1 cellular context compared by ENCODE assay signal in the genomic region with DNA sequence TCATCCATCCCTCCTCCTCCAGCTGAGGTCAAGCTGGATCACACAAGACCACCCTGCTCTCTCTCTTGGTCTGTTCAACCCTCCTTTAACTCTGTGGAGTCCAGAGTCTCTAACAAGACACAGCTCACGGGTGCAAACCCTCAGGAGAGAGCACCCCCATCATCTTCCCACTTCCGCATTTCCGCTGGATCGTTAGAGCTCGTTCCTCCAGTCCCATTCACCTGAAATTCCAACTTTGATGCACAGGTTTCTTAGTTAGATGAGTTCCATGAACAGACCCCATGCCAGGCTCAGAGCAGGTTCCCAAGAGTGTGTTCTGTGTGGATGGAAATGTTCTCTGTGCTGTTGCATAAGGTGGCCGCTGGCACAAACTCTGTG.
TF ChIP-seq lines count a peak whose summit lies in the region.

No MANE protein-coding gene starts in this region.

TF ChIP-seq in GM12878, 131 proteins besides CTCF, POLR2A, EP300 and RAD21 (continued from another document):
- TF ChIP-seq E2F8 (IDR thresholded peaks at IDR 0.05; ENCODE audit: low read depth, partially characterized antibody), result no peak
- TF ChIP-seq BACH1 (IDR thresholded peaks at IDR 0.05; ENCODE audit: borderline replicate concordance), result no peak
- no peak for TF ChIP-seq FOXM1 (IDR thresholded peaks at IDR 0.05; ENCODE audit: low read depth, low read length)
- TF ChIP-seq MTA2 (IDR thresholded peaks at IDR 0.05; ENCODE audit: low read depth), result no peak
- no peak for TF ChIP-seq IRF5 (IDR thresholded peaks at IDR 0.05; ENCODE audit: borderline replicate concordance)
- no peak for TF ChIP-seq EGR1 (IDR thresholded peaks at IDR 0.05; ENCODE audit: borderline replicate concordance in 1 of 2, low read depth in 2 of 2, low read length in 2 of 2)
- no peak for TF ChIP-seq SUZ12 (IDR thresholded peaks at IDR 0.05; ENCODE audit: unreplicated experiment)
- TF ChIP-seq BMI1 (IDR thresholded peaks at IDR 0.05; ENCODE audit: borderline replicate concordance), result no peak
- TF ChIP-seq TARDBP (IDR thresholded peaks at IDR 0.05; ENCODE audit: borderline replicate concordance), result no peak
- TF ChIP-seq SP1 (IDR thresholded peaks at IDR 0.05; ENCODE audit: low read depth, low read length), result no peak
- TF ChIP-seq, protein P1, sequence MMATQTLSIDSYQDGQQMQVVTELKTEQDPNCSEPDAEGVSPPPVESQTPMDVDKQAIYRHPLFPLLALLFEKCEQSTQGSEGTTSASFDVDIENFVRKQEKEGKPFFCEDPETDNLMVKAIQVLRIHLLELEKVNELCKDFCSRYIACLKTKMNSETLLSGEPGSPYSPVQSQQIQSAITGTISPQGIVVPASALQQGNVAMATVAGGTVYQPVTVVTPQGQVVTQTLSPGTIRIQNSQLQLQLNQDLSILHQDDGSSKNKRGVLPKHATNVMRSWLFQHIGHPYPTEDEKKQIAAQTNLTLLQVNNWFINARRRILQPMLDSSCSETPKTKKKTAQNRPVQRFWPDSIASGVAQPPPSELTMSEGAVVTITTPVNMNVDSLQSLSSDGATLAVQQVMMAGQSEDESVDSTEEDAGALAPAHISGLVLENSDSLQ (IDR thresholded peaks at IDR 0.05), result no peak
TF ChIP-seq in GM12878: peak in this region for 0.
